16 cellular contexts compared by ENCODE assay signal in genomic region chr18:8936646-8937045, GRCh38.
DNase-seq lines count a peak whose midpoint lies in the region; ATAC-seq, FAIRE-seq and TF ChIP-seq lines count a peak whose summit lies in the region.
"Had no signal": no experiment of that assay in that cellular context is flagged by ENCODE, and none has a peak within 500 bp of the region (broad histone marks: within the 10 kb centered on the region; RNA-seq: fewer than 3 reads in every experiment).

No MANE protein-coding gene starts in this region.

- H3K27me3 Mint-ChIP-seq in HFFc6 (ENCODE audit: insufficient read depth) (peaks cover 3% of the 10 kb centered on the region; the same call in 1 of the 2 replicates), type B pancreatic cell (no peaks in the 10 kb centered on the region)

- H3K56ac ChIP-seq in mesendoderm (ENCODE audit: low read length): peak overlapping the region; percentile 31

- no peak for TF ChIP-seq EP300 in K562 (IDR thresholded peaks at IDR 0.05; ENCODE audit: low read length)
- no peak for TF ChIP-seq EP300 in HepG2 (IDR thresholded peaks at IDR 0.05; ENCODE audit: low read depth in 2 of 2, low read length in 2 of 2)
- no peak for TF ChIP-seq EP300 in HepG2 (CRISPR knock-in tag; IDR thresholded peaks at IDR 0.05; ENCODE audit: borderline replicate concordance)

- H3K9me3 ChIP-seq in K562 (replicated peaks; ENCODE audit: control insufficient read depth, insufficient read depth, low read depth, low read length): peaks cover 5% of the 10 kb centered on the region; the same call in 1 of the 2 replicates
- no peaks in the 10 kb centered on the region for H3K9me3 ChIP-seq in HepG2 (ENCODE audit: low read length)

- TF ChIP-seq CTCF in HFFc6 (IDR thresholded peaks at IDR 0.05) (no peak), K562 (IDR thresholded peaks at IDR 0.05 in 2 of 3, conservative IDR thresholded peaks at IDR 0.05 in 1 of 3; ENCODE audit: insufficient read depth in 2 of 3, low read depth in 1 of 3, low read length in 3 of 3) (no peak), type B pancreatic cell (conservative IDR thresholded peaks at IDR 0.05) (no peak), HepG2 (CRISPR knock-in tag; IDR thresholded peaks at IDR 0.05) (no peak)

- no peak for FAIRE-seq in K562 (lab: Jason Lieb, UNC)
- FAIRE-seq in HepG2 (lab: Jason Lieb, UNC): no peak

- H2AFZ ChIP-seq in K562 (ENCODE audit: low read depth, low read length) (0 out of 2 replicates have a peak overlapping the region, but pooled peaks have one; percentile 5), HepG2 (ENCODE audit: low read length) (no peak overlapping the region)

- H3K4me2 ChIP-seq in K562 (ENCODE audit: insufficient read depth, low read length) (no peak overlapping the region), mesendoderm (ENCODE audit: low read length) (no peak overlapping the region), HepG2 (ENCODE audit: low read depth, low read length) (no peak overlapping the region)

- H3K27me3 ChIP-seq in K562 (ENCODE audit: control insufficient read depth in 2 of 2, insufficient read depth in 2 of 2, low read length in 2 of 2): no peaks in the 10 kb centered on the region
- H3K27me3 ChIP-seq in mesendoderm (ENCODE audit: insufficient read depth, low read length, poor library complexity): no peaks in the 10 kb centered on the region
- peaks cover 0 to 6% of the 10 kb centered on the region in 2 experiments; a peak in 1 of 5 replicates for H3K27me3 ChIP-seq in HepG2 (ENCODE audit: control insufficient read depth in 1 of 2, insufficient read depth in 2 of 2, low read length in 2 of 2)

- H3K4me3 ChIP-seq in K562 (no peak overlapping the region), mesendoderm (ENCODE audit: low read length) (no peak overlapping the region), HepG2 (replicated peaks in 1 of 3; ENCODE audit: insufficient read depth in 1 of 3, low read depth in 2 of 3, low read length in 3 of 3) (no peak overlapping the region)

- peak overlapping the region; percentile 7 for H2BK15ac ChIP-seq in mesendoderm (replicated peaks; ENCODE audit: low read depth)

- no peak for TF ChIP-seq RAD21 in K562 (CRISPR knock-in tag; conservative IDR thresholded peaks at IDR 0.05 in 1 of 2, IDR thresholded peaks at IDR 0.05 in 1 of 2)
- TF ChIP-seq RAD21 in HepG2 (CRISPR knock-in tag; IDR thresholded peaks at IDR 0.05): no peak

- H3K4me1 Mint-ChIP-seq in HFFc6 (ENCODE audit: low read depth) (peaks cover 39% of the 10 kb centered on the region), type B pancreatic cell (ENCODE audit: unreplicated experiment) (peaks cover 17% of the 10 kb centered on the region)

- no peaks in the 10 kb centered on the region; the same call in 2 of the 3 replicates for H3K36me3 ChIP-seq in K562 (ENCODE audit: control insufficient read depth, insufficient read depth, low read length)
- no peaks in the 10 kb centered on the region for H3K36me3 ChIP-seq in mesendoderm (ENCODE audit: control insufficient read depth, insufficient read depth, low read length)
- no peaks in the 10 kb centered on the region for H3K36me3 ChIP-seq in HepG2 (replicated peaks in 1 of 2; ENCODE audit: control insufficient read depth in 1 of 2, insufficient read depth in 2 of 2, low read length in 2 of 2)

- in situ Hi-C loops in K562 (cut with MboI): no loop called here
- in situ Hi-C loops in HepG2 (cut with HindIII; ENCODE audit: extremely low pct_ligation_motif_present, low pct_unique_long_range_greater_than_20kb): no loop called here

- H3K4me3 Mint-ChIP-seq in HFFc6 (no peak overlapping the region), type B pancreatic cell (peak overlapping the region; percentile 72)
- H3K4me3 Mint-ChIP-seq: CD14-positive monocyte had no signal

- no peak overlapping the region for H2AK5ac ChIP-seq in mesendoderm (ENCODE audit: low read length)

- H3K36me3 Mint-ChIP-seq in HFFc6 (ENCODE audit: low read depth): peaks cover 14% of the 10 kb centered on the region
- H3K36me3 Mint-ChIP-seq in type B pancreatic cell: peaks cover 4% of the 10 kb centered on the region
- H3K36me3 Mint-ChIP-seq: CD14-positive monocyte had no signal

- no peak overlapping the region for H3K23ac ChIP-seq in mesendoderm (ENCODE audit: low read length)

- BruUV-seq in K562 (replicated peaks; lab: Mats Ljungman, UMichigan) (no TSS peak), HepG2 (replicated peaks; lab: Mats Ljungman, UMichigan) (no TSS peak)

- TF ChIP-seq POLR2A in K562 (conservative IDR thresholded peaks at IDR 0.05): no peak
- TF ChIP-seq POLR2A in HepG2 (IDR thresholded peaks at IDR 0.05; ENCODE audit: insufficient read depth in 1 of 2, low read depth in 2 of 2, low read length in 2 of 2): no peak

- H4K8ac ChIP-seq in mesendoderm (ENCODE audit: low read depth, low read length): no peak overlapping the region

- H4K5ac ChIP-seq in mesendoderm (ENCODE audit: low read length): no peak overlapping the region

- no peak overlapping the region for H3K18ac ChIP-seq in mesendoderm (ENCODE audit: low read length)

- H3K4ac ChIP-seq in mesendoderm (ENCODE audit: low read depth, low read length): peak overlapping the region; percentile 62

- intact Hi-C loops in K562 (cut with micrococcal nuclease) (no loop called here), HepG2 (cut with micrococcal nuclease; ENCODE audit: unreplicated experiment) (no loop called here)

- no peaks in the 10 kb centered on the region for H3K79me1 ChIP-seq in mesendoderm (ENCODE audit: low read length)

- peak overlapping the region; percentile 89 for H2BK120ac ChIP-seq in mesendoderm (ENCODE audit: low read depth, low read length)

- no peak; the same call in 2 of the 3 replicates for ATAC-seq in K562
- no peak for ATAC-seq in GM18858 (IDR thresholded peaks at IDR 0.05; ENCODE audit: unreplicated experiment)
- no peak for ATAC-seq in HepG2

- CTCF ChIA-PET in K562 (lab: Yijun Ruan, JAX; ENCODE audit: low intra/inter-chr PET ratio): no interaction called here
- CTCF ChIA-PET in HepG2 (lab: Yijun Ruan, JAX; ENCODE audit: low intra/inter-chr PET ratio, low total read pairs): no interaction called here

- H3K27ac Mint-ChIP-seq in HFFc6 (peak overlapping the region; percentile 19; the same call in 1 of the 2 replicates), type B pancreatic cell (peak overlapping the region; percentile 96)
- H3K27ac Mint-ChIP-seq: CD14-positive monocyte had no signal

- no peaks in the 10 kb centered on the region for H3K9me1 ChIP-seq in K562 (ENCODE audit: control insufficient read depth, insufficient read depth, low read length)

- DNase-seq in HFFc6: no peak
- DNase-seq in K562 (ENCODE audit: extremely low read depth in 1 of 4, low spot score in 3 of 4): no peak
- DNase-seq in mesendoderm: no peak
- DNase-seq in type B pancreatic cell (ENCODE audit: extremely low spot score, unreplicated experiment): no peak
- no peak for DNase-seq in NCI-H146 (lab: John Stamatoyannopoulos, UW)
- no peak for DNase-seq in HepG2 (ENCODE audit: low spot score)
- DNase-seq: AML-193; DMS79 treated with DMSO at 0.1 percent for 48 hours; NCI-H1930; NCI-H2171; NCI-H446; NK-92 treated with Interleukin-12 subunit alpha and Interleukin-12 subunit beta, amount 100 ng/mL, for 24 hours; RPMI8226; SIG-M5 had no signal

- H3K9me3 Mint-ChIP-seq in HFFc6 (peaks cover 14% of the 10 kb centered on the region), type B pancreatic cell (peaks cover 12% of the 10 kb centered on the region)

- no peaks in the 10 kb centered on the region for H3K79me2 ChIP-seq in K562 (ENCODE audit: control insufficient read depth, insufficient read depth, low read length)
- no peaks in the 10 kb centered on the region for H3K79me2 ChIP-seq in mesendoderm (ENCODE audit: control insufficient read depth, insufficient read depth, low read length)
- no peaks in the 10 kb centered on the region for H3K79me2 ChIP-seq in HepG2 (ENCODE audit: insufficient read depth, low read length)

- H3K27ac ChIP-seq in K562 (ENCODE audit: extremely low read depth, low read depth, low read length): 0 out of 3 replicates have a peak overlapping the region, but pooled peaks have one; percentile 2
- peak overlapping the region; percentile 39 for H3K27ac ChIP-seq in mesendoderm (ENCODE audit: low read depth, low read length)
- no peak overlapping the region for H3K27ac ChIP-seq in HepG2 (ENCODE audit: extremely low read length, insufficient read depth, low read length)

- H3K9ac ChIP-seq in K562 (ENCODE audit: insufficient read depth in 1 of 2, low read depth in 2 of 2, low read length in 2 of 2) (no peak overlapping the region), mesendoderm (ENCODE audit: low read length) (no peak overlapping the region), HepG2 (ENCODE audit: insufficient read depth, low read depth, low read length) (no peak overlapping the region)

- POLR2A ChIA-PET in K562 (lab: Yijun Ruan, JAX): no interaction called here
- POLR2A ChIA-PET in HepG2 (lab: Yijun Ruan, JAX): no interaction called here

- no peaks in the 10 kb centered on the region for H4K20me1 ChIP-seq in K562 (replicated peaks; ENCODE audit: control insufficient read depth, insufficient read depth, low read length)
- H4K20me1 ChIP-seq in HepG2 (ENCODE audit: insufficient read depth, low read length): no peaks in the 10 kb centered on the region

- H3K4me1 ChIP-seq in K562 (replicated peaks in 1 of 2; ENCODE audit: control insufficient read depth in 2 of 2, insufficient read depth in 2 of 2, low read length in 2 of 2) (peaks cover 0 to 35% of the 10 kb centered on the region in 2 experiments; a peak in 4 of 5 replicates), mesendoderm (ENCODE audit: control insufficient read depth, low read depth, low read length) (peaks cover 8% of the 10 kb centered on the region), HepG2 (ENCODE audit: insufficient read depth, low read length) (no peaks in the 10 kb centered on the region)

- H2BK5ac ChIP-seq in mesendoderm (ENCODE audit: low read length): peak overlapping the region; percentile 57

- WGBS in K562 (ENCODE audit: insufficient coverage, low coverage, missing lambda C conversion rate): 26% methylated on average over 2 of the region's 2 CpGs
- WGBS in mesendoderm (ENCODE audit: extremely low coverage, insufficient coverage, low lambda C conversion rate): no CpG with 5 or more reads among the region's 2 CpGs
- WGBS in HepG2 (ENCODE audit: low lambda C conversion rate): 57% methylated on average over 2 of the region's 2 CpGs

TF ChIP-seq in HepG2, 621 proteins besides CTCF, POLR2A, EP300 and RAD21:
- TF ChIP-seq MAFK (conservative IDR thresholded peaks at IDR 0.05 in 1 of 2, IDR thresholded peaks at IDR 0.05 in 1 of 2; ENCODE audit: low read length in 2 of 2) (peak in 1 of 2 experiments; percentile 29; a peak in 1 of 4 replicates), TCF12 (IDR thresholded peaks at IDR 0.05) (no peak), TCF12 (CRISPR knock-in tag; IDR thresholded peaks at IDR 0.05) (no peak), ZNF644 (CRISPR knock-in tag; IDR thresholded peaks at IDR 0.05; ENCODE audit: low read depth) (no peak), RBAK (CRISPR knock-in tag; IDR thresholded peaks at IDR 0.05) (no peak)
- TF ChIP-seq, protein P1, sequence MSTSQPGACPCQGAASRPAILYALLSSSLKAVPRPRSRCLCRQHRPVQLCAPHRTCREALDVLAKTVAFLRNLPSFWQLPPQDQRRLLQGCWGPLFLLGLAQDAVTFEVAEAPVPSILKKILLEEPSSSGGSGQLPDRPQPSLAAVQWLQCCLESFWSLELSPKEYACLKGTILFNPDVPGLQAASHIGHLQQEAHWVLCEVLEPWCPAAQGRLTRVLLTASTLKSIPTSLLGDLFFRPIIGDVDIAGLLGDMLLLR (CRISPR knock-in tag; IDR thresholded peaks at IDR 0.05): no peak
